In genomic region chrX:68354869-68355628, GRCh38 we compare ENCODE assay signal across 1 cellular context.
TF ChIP-seq lines count a peak whose summit lies in the region.

No MANE protein-coding gene starts in this region.

TF ChIP-seq in HEK293, 187 proteins besides CTCF, POLR2A, EP300 and RAD21 (continued from another document):
- TF ChIP-seq ATF2 (tag by site-specific recombination; IDR thresholded peaks at IDR 0.05; ENCODE audit: low read depth) (no peak), PRDM10 (tag by site-specific recombination; IDR thresholded peaks at IDR 0.05) (no peak), REPIN1 (tag by site-specific recombination; IDR thresholded peaks at IDR 0.05; ENCODE audit: low read depth) (no peak), ZNF24 (tag by site-specific recombination; IDR thresholded peaks at IDR 0.05) (no peak), TSHZ1 (tag by site-specific recombination; IDR thresholded peaks at IDR 0.05; ENCODE audit: borderline replicate concordance) (peak; percentile 9; the same call in 1 of the 2 replicates), ZNF132 (tag by site-specific recombination; IDR thresholded peaks at IDR 0.05; ENCODE audit: borderline replicate concordance) (no peak), ZNF121 (tag by site-specific recombination; IDR thresholded peaks at IDR 0.05) (no peak), TRIM28 (IDR thresholded peaks at IDR 0.05; ENCODE audit: borderline replicate concordance, low read length) (peak; percentile 70; the same call in 1 of the 2 replicates), ZSCAN23 (tag by site-specific recombination; IDR thresholded peaks at IDR 0.05) (no peak), ZNF214 (tag by site-specific recombination; IDR thresholded peaks at IDR 0.05; ENCODE audit: borderline replicate concordance) (no peak), GLI2 (tag by site-specific recombination; IDR thresholded peaks at IDR 0.05; ENCODE audit: borderline replicate concordance, low read depth) (no peak), ZNF677 (tag by site-specific recombination; IDR thresholded peaks at IDR 0.05) (0 out of 2 replicates have a peak, but pooled peaks have one; percentile 55), ZNF654 (tag by site-specific recombination; IDR thresholded peaks at IDR 0.05; ENCODE audit: low read depth) (no peak), FEZF1 (tag by site-specific recombination; IDR thresholded peaks at IDR 0.05) (peak; percentile 53; the same call in 1 of the 2 replicates), ZNF416 (tag by site-specific recombination; IDR thresholded peaks at IDR 0.05) (no peak), PRDM6 (tag by site-specific recombination; IDR thresholded peaks at IDR 0.05) (peak; percentile 67), ZBTB21 (tag by site-specific recombination; IDR thresholded peaks at IDR 0.05) (no peak), OSR2 (tag by site-specific recombination; IDR thresholded peaks at IDR 0.05) (peak; percentile 55)
